ENCODE assay signal across 8 cellular contexts in the genomic region with DNA sequence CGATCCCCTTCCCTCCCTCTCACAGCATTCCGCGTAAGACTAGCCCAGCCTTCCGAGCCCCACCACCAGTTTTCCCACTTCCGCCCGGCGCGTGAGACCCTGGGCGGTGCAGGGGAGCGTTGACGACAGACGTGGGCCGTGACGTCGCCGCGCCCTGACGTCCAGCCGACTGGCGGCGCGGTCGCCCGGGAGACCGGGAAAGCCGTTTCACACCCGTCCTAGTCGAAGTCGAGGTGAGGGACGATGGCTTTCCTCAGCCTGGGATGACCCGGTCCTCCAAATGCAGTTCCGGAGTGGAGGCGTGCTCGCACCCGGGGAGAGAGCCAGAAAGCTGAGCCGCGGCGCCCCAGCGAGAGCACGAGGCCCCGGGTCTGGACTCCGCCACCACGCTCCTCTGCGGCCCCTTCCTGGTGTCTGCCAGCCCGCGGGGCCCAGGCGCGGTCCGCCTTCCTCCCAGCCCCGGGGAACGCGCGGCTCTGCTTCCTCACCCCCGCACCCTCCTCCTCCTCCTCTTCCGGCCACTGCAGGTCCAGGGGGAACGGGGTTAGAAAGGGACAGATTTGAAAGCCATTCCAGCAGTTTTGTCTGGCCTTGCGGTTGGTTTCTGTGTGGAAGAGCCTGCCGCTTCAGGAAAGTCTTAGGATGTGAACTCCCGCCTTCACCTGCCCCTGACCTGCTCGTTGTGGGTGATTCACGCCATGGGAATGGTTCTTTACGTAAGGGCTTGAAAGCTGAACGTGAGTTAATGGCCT. TPM values are rescaled to one million over a fixed set of nuclear protein-coding genes. Genes with fewer than 3 reads are reported as not detected.
DNase-seq lines count a peak whose midpoint lies in the region; ATAC-seq and TF ChIP-seq lines count a peak whose summit lies in the region.

Gene LEKR1 (plus strand): TSS at position 210 of the 752 bp plus-strand sequence. CDS start 2,977 bp downstream, outside the sequence.

- CTCF ChIA-PET in activated CD8-positive, alpha-beta T cell treated with anti-CD3 and anti-CD28 coated beads for 36 hours (lab: Charles Lee), result interaction anchor here (1.0 kb wide), 1 partner anchor 151 kb away, joined by 3 read pairs; no protein-coding TSS in a partner anchor

- H3K9me3 ChIP-seq in ectodermal cell (ENCODE audit: control insufficient read depth, low read length) (no peaks in the 10 kb centered on the region), lung (ENCODE audit: control insufficient read depth in 2 of 2, insufficient read depth in 1 of 2, low read length in 1 of 2) (no peaks in the 10 kb centered on the region)

- peaks cover 26% of the 10 kb centered on the region for H3K4me1 Mint-ChIP-seq in activated CD8-positive, alpha-beta T cell treated with anti-CD3 and anti-CD28 coated beads for 36 hours (ENCODE audit: low read depth)

- peaks cover 6% of the 10 kb centered on the region for H3K4me1 ChIP-seq in ectodermal cell (ENCODE audit: control insufficient read depth, insufficient read depth, low read length)
- peaks cover 0 to 2% of the 10 kb centered on the region in 2 donors for H3K4me1 ChIP-seq in lung (ENCODE audit: control insufficient read depth in 2 of 2, insufficient read depth in 2 of 2, low read length in 2 of 2)

- H3K36me3 Mint-ChIP-seq in activated CD8-positive, alpha-beta T cell treated with anti-CD3 and anti-CD28 coated beads for 36 hours (ENCODE audit: low read depth), result peaks cover 3% of the 10 kb centered on the region

- ATAC-seq in GM19023 (IDR thresholded peaks at IDR 0.05; ENCODE audit: unreplicated experiment) (peak; percentile 96), HG03175 (IDR thresholded peaks at IDR 0.05; ENCODE audit: unreplicated experiment) (peak; percentile 81), lung (ENCODE audit: insufficient read depth, low FRiP score) (peak; percentile 94)
- peak; percentile 78 for ATAC-seq in activated CD8-positive, alpha-beta T cell treated with anti-CD3 and anti-CD28 coated beads for 36 hours

- 1 to 2% methylated on average over 63 of the region's 63 CpGs for WGBS in ectodermal cell, 2 experiments
- WGBS in lung, 2 donors, result 0 to 1% methylated on average over 55 to 63 of the region's 63 CpGs

- peak within 1 kb of the TSS; percentile 87 for H3K4me3 Mint-ChIP-seq in activated CD8-positive, alpha-beta T cell treated with anti-CD3 and anti-CD28 coated beads for 36 hours

- intact Hi-C loops in activated CD8-positive, alpha-beta T cell treated with anti-CD3 and anti-CD28 coated beads for 36 hours (cut with micrococcal nuclease), result loop anchor here (5.0 kb wide), 1 partner anchor 256 kb away; no protein-coding TSS in a partner anchor

- DNase-seq in AG10803 (ENCODE audit: low read depth), result peak; percentile 94
- peak; percentile 66 to 89 for DNase-seq in NCI-H526 (lab: John Stamatoyannopoulos, UW)
- DNase-seq in activated CD8-positive, alpha-beta T cell treated with anti-CD3 and anti-CD28 coated beads for 36 hours, result peak; percentile 72
- DNase-seq in lung (ENCODE audit: low spot score), result peak; percentile 85
- DNase-seq in stimulated activated CD4-positive, alpha-beta T cell treated with anti-CD3 and anti-CD28 coated beads, TNF-alpha, amount 100 ng/mL, for 24 hours (ENCODE audit: low read depth in 3 of 3), result peak; percentile 44 to 76 (median 53)

- H3K27me3 ChIP-seq in ectodermal cell (ENCODE audit: control insufficient read depth, insufficient read depth, low read length, poor library complexity, severe bottlenecking) (peaks cover 20% of the 10 kb centered on the region), lung (ENCODE audit: control insufficient read depth, insufficient read depth) (no peaks in the 10 kb centered on the region)

- TF ChIP-seq CTCF in AG10803 (conservative IDR thresholded peaks at IDR 0.05; ENCODE audit: low read length), result no peak
- no peak for TF ChIP-seq CTCF in activated CD8-positive, alpha-beta T cell treated with anti-CD3 and anti-CD28 coated beads for 36 hours (IDR thresholded peaks at IDR 0.05)
- TF ChIP-seq CTCF in lung (IDR thresholded peaks at IDR 0.05; ENCODE audit: control extremely low read depth, extremely low read depth), result no peak

- no peaks in the 10 kb centered on the region for H3K9me3 Mint-ChIP-seq in activated CD8-positive, alpha-beta T cell treated with anti-CD3 and anti-CD28 coated beads for 36 hours

- POLR2A ChIA-PET in activated CD8-positive, alpha-beta T cell treated with anti-CD3 and anti-CD28 coated beads for 36 hours (lab: Charles Lee), result interaction anchor here (0.9 to 2.3 kb wide), 2 partner anchors 9 to 149 kb away, joined by 3 to 14 read pairs; no protein-coding TSS in a partner anchor

- H3K36me3 ChIP-seq in ectodermal cell (ENCODE audit: control insufficient read depth, insufficient read depth, low read length) (no peaks in the 10 kb centered on the region), lung (ENCODE audit: control insufficient read depth in 2 of 2, insufficient read depth in 2 of 2, low read length in 2 of 2) (no peaks in the 10 kb centered on the region)

- H3K4me3 ChIP-seq in AG10803 (ENCODE audit: low read length), result peak within 1 kb of the TSS; percentile 78
- H3K4me3 ChIP-seq in ectodermal cell (ENCODE audit: insufficient read depth, low read depth, low read length), result peak within 1 kb of the TSS; percentile 50
- H3K4me3 ChIP-seq in lung, result peak within 1 kb of the TSS; percentile 63

- peak within 1 kb of the TSS; percentile 95 for H3K27ac Mint-ChIP-seq in activated CD8-positive, alpha-beta T cell treated with anti-CD3 and anti-CD28 coated beads for 36 hours

- peak within 1 kb of the TSS; percentile 38 for H3K27ac ChIP-seq in ectodermal cell (ENCODE audit: insufficient read depth, low read depth, low read length, poor library complexity, severe bottlenecking)
- H3K27ac ChIP-seq in lung (ENCODE audit: low read depth in 1 of 2, low read length in 1 of 2), result peak within 1 kb of the TSS; percentile 97 to 98

- no peaks in the 10 kb centered on the region for H3K27me3 Mint-ChIP-seq in activated CD8-positive, alpha-beta T cell treated with anti-CD3 and anti-CD28 coated beads for 36 hours

RNA-seq across cellular contexts. Expression of gene LEKR1, which starts in this region (rescaled TPM):
- 1 to 10 TPM in 1 of 2 experiments, under 1 TPM in 1; 0.40 to 1.1 TPM for total RNA-seq in activated CD8-positive, alpha-beta T cell treated with anti-CD3 and anti-CD28 coated beads for 36 hours
- 1.4 TPM for polyA plus RNA-seq in ectodermal cell (2013, experiment 1 of 4)
- 0.91 TPM for polyA plus RNA-seq in ectodermal cell (2013, experiment 2 of 4)
- polyA plus RNA-seq in ectodermal cell (2013, experiment 3 of 4), result 0.53 TPM
- 0.69 TPM for polyA plus RNA-seq in ectodermal cell (2013, experiment 4 of 4)
- 1 to 10 TPM; 5.4 TPM for total RNA-seq in lung
- under 1 TPM; 0.71 to 0.92 TPM for polyA plus RNA-seq in lung

Comparison
In these comparisons a context has a peak if more than half of its experiments do, and no peak if none do; other contexts are left out.
1. Peak in every context shown above with its lines: DNase-seq, ATAC-seq, H3K4me3 ChIP-seq and H3K27ac ChIP-seq.